Comparison of ENCODE assay signal across 21 cellular contexts in genomic region chr17:78787444-78787843, GRCh38. TPM values are rescaled to one million over a fixed set of nuclear protein-coding genes. Genes with fewer than 3 reads are reported as not detected.
A peak's percentile ranks its signal among the peaks of the same experiment; 100 is the strongest.
DNase-seq lines count a peak whose midpoint lies in the region; ATAC-seq, FAIRE-seq and TF ChIP-seq lines count a peak whose summit lies in the region.
"Had no signal": no experiment of that assay in that cellular context is flagged by ENCODE, and none has a peak within 500 bp of the region (broad histone marks: within the 10 kb centered on the region; RNA-seq: fewer than 3 reads in every experiment).

No MANE protein-coding gene starts in this region.

- H3K9me2 ChIP-seq in GM23338 (ENCODE audit: insufficient read depth) (no peaks in the 10 kb centered on the region), SK-N-SH (no peaks in the 10 kb centered on the region)

- TF ChIP-seq CTCF in GM23338 (conservative IDR thresholded peaks at IDR 0.05; ENCODE audit: low read depth in 2 of 2) (peak; percentile 54 to 59), keratinocyte (optimal IDR thresholded peaks at IDR 0.05 in 1 of 3, IDR thresholded peaks at IDR 0.05 in 1 of 3, conservative IDR thresholded peaks at IDR 0.05 in 1 of 3; ENCODE audit: extremely low read depth in 1 of 3, insufficient read depth in 2 of 3, low read length in 3 of 3) (peak in 1 of 3 experiments; percentile 52), SK-N-SH (IDR thresholded peaks at IDR 0.05) (no peak)
- TF ChIP-seq CTCF in activated CD8-positive, alpha-beta T cell treated with anti-CD3 and anti-CD28 coated beads for 36 hours (IDR thresholded peaks at IDR 0.05): no peak

- H3K9me3 ChIP-seq in keratinocyte (ENCODE audit: control insufficient read depth, low read depth, low read length): no peaks in the 10 kb centered on the region
- H3K9me3 ChIP-seq in SK-N-SH: no peaks in the 10 kb centered on the region
- H3K9me3 ChIP-seq: esophagus muscularis mucosa, heart left ventricle had no signal

- no peak for TF ChIP-seq RAD21 in SK-N-SH (IDR thresholded peaks at IDR 0.05; ENCODE audit: low read length)

- intact Hi-C loops in activated CD8-positive, alpha-beta T cell treated with anti-CD3 and anti-CD28 coated beads for 36 hours (cut with micrococcal nuclease): no loop called here

- CTCF ChIA-PET in activated CD8-positive, alpha-beta T cell treated with anti-CD3 and anti-CD28 coated beads for 36 hours (lab: Charles Lee): no interaction called here
- CTCF ChIA-PET in SK-N-SH (lab: Yijun Ruan, JAX): interaction anchor here (1.3 to 4.8 kb wide), 2 partner anchors 56 to 290 kb away, joined by 4 to 30 read pairs; no protein-coding TSS in a partner anchor

- peaks cover 9% of the 10 kb centered on the region for H3K36me3 Mint-ChIP-seq in GM23338 (ENCODE audit: low read depth)
- peaks cover 19% of the 10 kb centered on the region for H3K36me3 Mint-ChIP-seq in activated CD8-positive, alpha-beta T cell treated with anti-CD3 and anti-CD28 coated beads for 36 hours (ENCODE audit: low read depth)

- H3K4me3 ChIP-seq in GM23338: no peak overlapping the region
- no peak overlapping the region for H3K4me3 ChIP-seq in keratinocyte (ENCODE audit: control insufficient read depth in 2 of 3, extremely low read depth in 1 of 3, insufficient read depth in 2 of 3, low read depth in 1 of 3, low read length in 3 of 3)
- H3K4me3 ChIP-seq in SK-N-SH (ENCODE audit: low read depth in 2 of 2, low read length in 1 of 2): no peak overlapping the region
- H3K4me3 ChIP-seq: esophagus muscularis mucosa, heart left ventricle had no signal

- H3K4me1 ChIP-seq in GM23338 (ENCODE audit: insufficient read depth) (peaks cover 6% of the 10 kb centered on the region), keratinocyte (ENCODE audit: control insufficient read depth, extremely low read depth, insufficient read depth, low read length) (peaks cover 23% of the 10 kb centered on the region), SK-N-SH (ENCODE audit: control insufficient read depth in 1 of 2, insufficient read depth in 2 of 2, low read depth in 1 of 2, low read length in 1 of 2) (peaks cover 20% of the 10 kb centered on the region in 2 experiments; a peak in 2 of 4 replicates)

- H3K79me2 ChIP-seq in GM23338 (replicated peaks; ENCODE audit: insufficient read depth) (no peaks in the 10 kb centered on the region), keratinocyte (ENCODE audit: control insufficient read depth, insufficient read depth, low read length) (no peaks in the 10 kb centered on the region), SK-N-SH (ENCODE audit: insufficient read depth) (no peaks in the 10 kb centered on the region)

- dilution Hi-C loops in keratinocyte (cut with MboI; ENCODE audit: extremely low pct_ligation_motif_present, low sequenced_read_pairs): no loop called here

- no peaks in the 10 kb centered on the region for H3K27me3 ChIP-seq in GM23338 (ENCODE audit: insufficient read depth)
- no peaks in the 10 kb centered on the region for H3K27me3 ChIP-seq in keratinocyte (ENCODE audit: control insufficient read depth, extremely low read depth, insufficient read depth, low read length)
- H3K27me3 ChIP-seq in SK-N-SH (ENCODE audit: insufficient read depth): no peaks in the 10 kb centered on the region
- H3K27me3 ChIP-seq: esophagus muscularis mucosa, heart left ventricle had no signal

- H3K27ac ChIP-seq in GM23338 (ENCODE audit: low read depth) (no peak overlapping the region), keratinocyte (ENCODE audit: control insufficient read depth, insufficient read depth, low read length) (no peak overlapping the region), SK-N-SH (ENCODE audit: low read depth in 2 of 2, low read length in 1 of 2) (no peak overlapping the region)
- H3K27ac ChIP-seq: esophagus muscularis mucosa, heart left ventricle had no signal

- H3K36me3 ChIP-seq in GM23338 (ENCODE audit: insufficient read depth): no peaks in the 10 kb centered on the region
- H3K36me3 ChIP-seq in keratinocyte (ENCODE audit: control insufficient read depth in 2 of 2, extremely low read depth in 1 of 2, insufficient read depth in 2 of 2, low read length in 2 of 2): peaks cover 3 to 4% of the 10 kb centered on the region in 2 experiments
- H3K36me3 ChIP-seq in SK-N-SH (replicated peaks in 1 of 2; ENCODE audit: control insufficient read depth in 1 of 2, insufficient read depth in 2 of 2, low read length in 1 of 2): no peaks in the 10 kb centered on the region
- H3K36me3 ChIP-seq: heart left ventricle had no signal

- H2AFZ ChIP-seq in GM23338 (no peak overlapping the region), keratinocyte (ENCODE audit: control insufficient read depth, low read length) (no peak overlapping the region), SK-N-SH (ENCODE audit: low read depth) (no peak overlapping the region)

- H3K9me3 Mint-ChIP-seq in GM23338: no peaks in the 10 kb centered on the region
- H3K9me3 Mint-ChIP-seq in activated CD8-positive, alpha-beta T cell treated with anti-CD3 and anti-CD28 coated beads for 36 hours: no peaks in the 10 kb centered on the region
- H3K9me3 Mint-ChIP-seq: mesothelial cell of epicardium had no signal

- H3K4me3 Mint-ChIP-seq in GM23338: no peak overlapping the region
- H3K4me3 Mint-ChIP-seq in activated CD8-positive, alpha-beta T cell treated with anti-CD3 and anti-CD28 coated beads for 36 hours: no peak overlapping the region
- H3K4me3 Mint-ChIP-seq: mesothelial cell of epicardium had no signal

- H4K20me1 ChIP-seq in GM23338 (replicated peaks; ENCODE audit: insufficient read depth) (no peaks in the 10 kb centered on the region), keratinocyte (ENCODE audit: control insufficient read depth, extremely low read depth, insufficient read depth, low read length) (no peaks in the 10 kb centered on the region), SK-N-SH (ENCODE audit: insufficient read depth) (no peaks in the 10 kb centered on the region)

- no peak for TF ChIP-seq EP300 in SK-N-SH (IDR thresholded peaks at IDR 0.05; ENCODE audit: borderline replicate concordance in 1 of 2, low read depth in 1 of 2, low read length in 1 of 2)

- FAIRE-seq in keratinocyte (lab: Jason Lieb, UNC): no peak
- FAIRE-seq: G401.6 had no signal

- POLR2A ChIA-PET in activated CD8-positive, alpha-beta T cell treated with anti-CD3 and anti-CD28 coated beads for 36 hours (lab: Charles Lee): interaction anchor here (0.9 to 2.1 kb wide), 2 partner anchors 10 to 22 kb away, joined by 3 to 5 read pairs; no protein-coding TSS in a partner anchor
- POLR2A ChIA-PET in SK-N-SH (lab: Yijun Ruan, JAX): no interaction called here

- H3K9ac ChIP-seq in keratinocyte (ENCODE audit: control insufficient read depth, extremely low read depth, insufficient read depth, low read length): no peak overlapping the region
- no peak overlapping the region for H3K9ac ChIP-seq in SK-N-SH

- peaks cover 7% of the 10 kb centered on the region for H3K27me3 Mint-ChIP-seq in GM23338 (ENCODE audit: insufficient read depth, low read depth, poor library complexity)
- H3K27me3 Mint-ChIP-seq in activated CD8-positive, alpha-beta T cell treated with anti-CD3 and anti-CD28 coated beads for 36 hours: no peaks in the 10 kb centered on the region

- WGBS in SK-N-SH (ENCODE audit: low lambda C conversion rate): 90% methylated on average over 7 of the region's 7 CpGs

- DNase-seq in DMS53 (lab: John Stamatoyannopoulos, UW) (peak; percentile 53), DMS53 treated with DMSO at 0.1 percent for 48 hours (lab: John Stamatoyannopoulos, UW; ENCODE audit: unreplicated experiment) (no peak), GM23338 (ENCODE audit: low spot score) (peak; percentile 68), keratinocyte (ENCODE audit: low read depth, low spot score) (peak; percentile 38), NCI-H69 (lab: John Stamatoyannopoulos, UW) (no peak), SK-N-SH (no peak)
- no peak for DNase-seq in activated CD8-positive, alpha-beta T cell treated with anti-CD3 and anti-CD28 coated beads for 36 hours
- DNase-seq: 8988T; activated CD4-positive, alpha-beta T cell treated with anti-CD3 and anti-CD28 coated beads for 4 hours; cortex of kidney; kidney glomerular epithelial cell; NCI-H1105; NCI-H2171; SHP77; stimulated activated CD4-positive, alpha-beta T cell treated with anti-CD3 and anti-CD28 coated beads, Interleukin-4, amount 100 ng/mL, for 24 hours had no signal

- H3K27ac Mint-ChIP-seq in GM23338: no peak overlapping the region; the same call in 1 of the 2 replicates
- peak overlapping the region; percentile 46 for H3K27ac Mint-ChIP-seq in activated CD8-positive, alpha-beta T cell treated with anti-CD3 and anti-CD28 coated beads for 36 hours
- H3K27ac Mint-ChIP-seq: mesothelial cell of epicardium had no signal

- H3K4me2 ChIP-seq in GM23338: no peak overlapping the region
- no peak overlapping the region for H3K4me2 ChIP-seq in keratinocyte (ENCODE audit: control insufficient read depth, extremely low read depth, insufficient read depth, low read depth, low read length)
- H3K4me2 ChIP-seq in SK-N-SH: no peak overlapping the region

- H3F3A ChIP-seq in GM23338 (replicated peaks; ENCODE audit: low read depth) (peaks cover 5% of the 10 kb centered on the region; the same call in 1 of the 2 replicates), SK-N-SH (replicated peaks; ENCODE audit: insufficient read depth) (peaks cover 42% of the 10 kb centered on the region)

- H3K4me1 Mint-ChIP-seq in GM23338: peaks cover 14% of the 10 kb centered on the region
- H3K4me1 Mint-ChIP-seq in activated CD8-positive, alpha-beta T cell treated with anti-CD3 and anti-CD28 coated beads for 36 hours (ENCODE audit: low read depth): peaks cover 58% of the 10 kb centered on the region

- peak; percentile 16; the same call in 1 of the 3 replicates for ATAC-seq in GM23338
- ATAC-seq in activated CD8-positive, alpha-beta T cell treated with anti-CD3 and anti-CD28 coated beads for 36 hours: no peak
- ATAC-seq in GM21529 (IDR thresholded peaks at IDR 0.05; ENCODE audit: unreplicated experiment): no peak
- ATAC-seq: HCT116, heart left ventricle had no signal

- no peaks in the 10 kb centered on the region for H3K9me1 ChIP-seq in keratinocyte (ENCODE audit: control insufficient read depth, extremely low read depth, insufficient read depth, low read length)

RNA-seq across cellular contexts. Expression of gene CYTH1, which starts 5.4 kb away (rescaled TPM):
- total RNA-seq in GM23338 (2014; rRNA removed; shearing (Covaris generic)): 14.5 and 21.2 TPM in 2 replicates
- polyA plus RNA-seq in GM23338 (2016; fragmentation: Nextera tagmentation; extraction: Ambion mirVana) (12.2 and 13.8 TPM in 2 replicates), keratinocyte (27.7 to 28.3 TPM (median 28.2 TPM) in 3 replicates), SK-N-SH (2012; rRNA removed) (23.8 and 24.8 TPM in 2 replicates)
- total RNA-seq in activated CD8-positive, alpha-beta T cell treated with anti-CD3 and anti-CD28 coated beads for 36 hours: 10 to 100 TPM; 95.1 to 96.0 TPM
- polyA plus RNA-seq in keratinocyte (2011; ENCODE audit: low read depth): 98.7 TPM
- 21.0 and 24.8 TPM in 2 replicates for polyA plus RNA-seq in keratinocyte (2011; cell fraction: cytosol; rRNA removed)
- polyA plus RNA-seq in keratinocyte (2011; cell fraction: nucleus; rRNA removed): 105 and 110 TPM in 2 replicates
- 22.2 and 26.4 TPM in 2 replicates for polyA plus RNA-seq in keratinocyte (2012; ENCODE audit: low replicate concordance)
- 23.2 to 43.0 TPM (median 23.9 TPM) in 3 replicates for polyA minus RNA-seq in keratinocyte
- 20.5 TPM for polyA minus RNA-seq in keratinocyte (2011; cell fraction: cytosol; rRNA and poly(A)+ RNA removed)
- polyA minus RNA-seq in keratinocyte (2011; cell fraction: nucleus; rRNA and poly(A)+ RNA removed): 34.0 and 50.7 TPM in 2 replicates
- polyA plus RNA-seq in SK-N-SH (2012; cell fraction: cytosol; rRNA removed): 16.9 and 20.7 TPM in 2 replicates
- polyA plus RNA-seq in SK-N-SH (2012; cell fraction: nucleus; rRNA removed): 77.4 and 80.9 TPM in 2 replicates

RNA-seq across cellular contexts. Expression of gene USP36, which starts 53.2 kb away (rescaled TPM):
- 55.5 and 58.7 TPM in 2 replicates for total RNA-seq in GM23338 (2014; rRNA removed; shearing (Covaris generic))
- polyA plus RNA-seq in GM23338 (2016; fragmentation: Nextera tagmentation; extraction: Ambion mirVana): 36.2 and 38.1 TPM in 2 replicates
- total RNA-seq in activated CD8-positive, alpha-beta T cell treated with anti-CD3 and anti-CD28 coated beads for 36 hours: 10 to 100 TPM; 86.3 to 93.2 TPM
- 20.5 to 33.1 TPM (median 25.2 TPM) in 3 replicates for polyA plus RNA-seq in keratinocyte
- 31.5 TPM for polyA plus RNA-seq in keratinocyte (2011; ENCODE audit: low read depth)
- polyA plus RNA-seq in keratinocyte (2011; cell fraction: cytosol; rRNA removed): 21.6 and 24.5 TPM in 2 replicates
- 103 and 115 TPM in 2 replicates for polyA plus RNA-seq in keratinocyte (2011; cell fraction: nucleus; rRNA removed)
- 29.7 and 39.1 TPM in 2 replicates for polyA plus RNA-seq in keratinocyte (2012; ENCODE audit: low replicate concordance)
- 34.0 to 79.8 TPM (median 57.4 TPM) in 3 replicates for polyA minus RNA-seq in keratinocyte
- 14.2 TPM for polyA minus RNA-seq in keratinocyte (2011; cell fraction: cytosol; rRNA and poly(A)+ RNA removed)
- 36.2 and 64.4 TPM in 2 replicates for polyA minus RNA-seq in keratinocyte (2011; cell fraction: nucleus; rRNA and poly(A)+ RNA removed)
- polyA plus RNA-seq in SK-N-SH (2012; rRNA removed): 34.6 and 41.2 TPM in 2 replicates
- polyA plus RNA-seq in SK-N-SH (2012; cell fraction: cytosol; rRNA removed): 22.5 and 26.9 TPM in 2 replicates
- polyA plus RNA-seq in SK-N-SH (2012; cell fraction: nucleus; rRNA removed): 163 and 178 TPM in 2 replicates

Comparison
In these comparisons a context has a peak if more than half of its experiments do, and no peak if none do; other contexts are left out.
1. DNase-seq: peak in DMS53 (single experiment), GM23338 (single experiment) and keratinocyte (single experiment); none in DMS53 treated with DMSO at 0.1 percent for 48 hours (single experiment), activated CD8-positive, alpha-beta T cell treated with anti-CD3 and anti-CD28 coated beads for 36 hours (single experiment), NCI-H69 (single experiment) and SK-N-SH (single experiment).
2. CTCF ChIP-seq: peak in GM23338 (2 of 2); none in activated CD8-positive, alpha-beta T cell treated with anti-CD3 and anti-CD28 coated beads for 36 hours (single experiment) and SK-N-SH (single experiment).